In the genomic region with DNA sequence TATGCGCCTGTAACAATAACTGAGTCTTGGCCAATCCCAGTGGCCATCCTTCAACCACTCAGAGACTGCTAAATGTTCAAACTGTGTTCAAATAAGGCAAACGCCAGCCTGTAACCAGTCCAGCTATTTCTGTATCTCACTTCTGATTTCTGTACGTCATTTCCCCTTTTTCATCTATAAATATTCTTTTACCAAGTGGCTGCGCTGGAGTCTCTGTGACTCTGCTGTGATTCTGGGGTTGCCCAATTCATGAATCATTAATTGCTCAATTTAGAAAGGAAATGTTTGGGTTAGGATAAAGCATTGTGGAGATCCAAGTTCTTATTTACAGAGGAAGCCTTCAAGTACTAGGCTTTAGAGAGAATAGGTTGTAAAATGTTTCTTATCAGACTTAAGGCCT, we compare ENCODE assay signal across 10 cellular contexts.
DNase-seq lines count a peak whose midpoint lies in the region; ATAC-seq and TF ChIP-seq lines count a peak whose summit lies in the region.
"Had no signal": no experiment of that assay in that cellular context is flagged by ENCODE, and none has a peak within 500 bp of the region (broad histone marks: within the 10 kb centered on the region; RNA-seq: fewer than 3 reads in every experiment).

No MANE protein-coding gene starts in this region.

- no peaks in the 10 kb centered on the region for H3K27me3 ChIP-seq in testis
- H3K27me3 ChIP-seq: neutrophil had no signal

- no peak overlapping the region for H3K4me3 ChIP-seq in foreskin fibroblast (ENCODE audit: low read depth in 1 of 2, low read length in 2 of 2)
- no peak overlapping the region for H3K4me3 ChIP-seq in testis

- H3K9me3 ChIP-seq in testis = no peaks in the 10 kb centered on the region

- peak; percentile 51 for ATAC-seq in GM18909 (IDR thresholded peaks at IDR 0.05; ENCODE audit: poor library complexity, unreplicated experiment)

- DNase-seq in RPMI7951 (ENCODE audit: low read depth) (peak; percentile 11), foreskin fibroblast (peak; percentile 47 to 67), testis (peak; percentile 15), NCI-H1092 (lab: John Stamatoyannopoulos, UW) (no peak), activated T-cell treated with anti-CD3 and anti-CD28 coated beads for 4 hours (no peak), SHP77 treated with DMSO at 0.1 percent for 48 hours (lab: John Stamatoyannopoulos, UW) (no peak), NCI-H1436 treated with DMSO at 0.1 percent for 48 hours (lab: John Stamatoyannopoulos, UW) (no peak)
- DNase-seq: NCI-H510A had no signal

- TF ChIP-seq POLR2A in testis (IDR thresholded peaks at IDR 0.05) = no peak

- no peak overlapping the region for H3K27ac ChIP-seq in testis
- H3K27ac ChIP-seq: neutrophil had no signal

- TF ChIP-seq CTCF in foreskin fibroblast (IDR thresholded peaks at IDR 0.05; ENCODE audit: low read depth, low read length) (no peak), testis (IDR thresholded peaks at IDR 0.05) (no peak)

- no peaks in the 10 kb centered on the region for H3K4me1 ChIP-seq in testis

- intact Hi-C loops in testis (cut with DNase I; ENCODE audit: low total_unique reads) = no loop called here

- 84 to 89% methylated on average over 4 of the region's 4 CpGs for WGBS in testis, 2 donors

- no peaks in the 10 kb centered on the region for H3K36me3 ChIP-seq in testis (ENCODE audit: low read depth, missing control alignments)
- H3K36me3 ChIP-seq: neutrophil had no signal

Comparison
In these comparisons a context has a peak if more than half of its experiments do, and no peak if none do; other contexts are left out.
1. DNase-seq: peak in RPMI7951 (single experiment), foreskin fibroblast (2 of 2) and testis (single experiment); none in NCI-H1092 (single experiment), activated T-cell treated with anti-CD3 and anti-CD28 coated beads for 4 hours (single experiment), SHP77 treated with DMSO at 0.1 percent for 48 hours (single experiment) and NCI-H1436 treated with DMSO at 0.1 percent for 48 hours (single experiment).